1 cellular context compared by ENCODE assay signal in the genomic region with DNA sequence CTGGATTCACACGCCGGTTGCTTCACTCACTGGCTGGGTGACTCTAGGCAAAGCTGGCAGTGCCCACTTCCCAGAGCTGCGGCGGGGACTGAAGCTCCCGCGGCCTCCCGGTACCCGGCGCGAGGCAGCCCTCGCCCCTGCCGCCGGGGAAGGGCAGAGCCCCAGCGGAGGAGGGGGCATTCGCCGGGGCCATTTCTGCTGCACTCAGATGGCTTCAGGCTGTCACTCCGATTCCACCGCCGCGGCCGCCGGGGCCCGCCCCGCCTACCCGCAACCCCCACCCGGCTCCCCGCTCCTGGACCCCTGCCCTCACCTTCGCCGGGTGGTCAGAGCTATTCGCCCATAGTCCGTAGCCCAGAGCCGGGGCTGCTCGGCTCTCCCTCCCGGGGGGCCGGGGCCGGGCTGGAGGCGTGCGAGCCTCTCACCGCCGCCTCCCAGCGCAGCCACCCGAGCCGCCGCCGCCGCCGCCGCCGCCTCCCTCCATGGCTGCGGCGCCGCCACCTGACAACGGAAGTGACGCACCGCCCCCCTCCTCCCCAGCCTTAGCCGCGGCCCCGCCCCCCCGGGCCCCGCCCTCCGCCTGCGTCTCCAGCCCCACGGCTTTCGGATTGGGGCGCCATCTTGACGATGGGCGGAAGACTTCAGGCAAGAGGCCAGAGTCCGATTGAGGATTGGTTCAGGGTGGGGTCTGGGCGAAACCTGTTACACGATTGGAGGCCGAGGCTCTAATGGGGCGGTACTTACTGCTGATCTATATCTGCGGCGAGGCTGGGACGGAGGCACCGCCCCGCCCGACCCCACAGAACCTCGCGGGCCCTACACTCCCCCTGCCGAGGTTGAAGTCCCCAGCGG.
TF ChIP-seq lines count a peak whose summit lies in the region.

Gene STK40, minus strand, starts transcription at position 515 of the 852 bp plus-strand sequence. CDS start 24,592 bp downstream, outside the sequence.

TF ChIP-seq in HepG2, 621 proteins besides CTCF, POLR2A, EP300 and RAD21 (continued from another document and continues in another):
- TF ChIP-seq ZNF609 (CRISPR knock-in tag; IDR thresholded peaks at IDR 0.05; ENCODE audit: borderline replicate concordance): no peak
- TF ChIP-seq ZNF740 (CRISPR knock-in tag; IDR thresholded peaks at IDR 0.05): no peak
- no peak for TF ChIP-seq MTF1 (CRISPR knock-in tag; IDR thresholded peaks at IDR 0.05)
- no peak for TF ChIP-seq KAT7 (CRISPR knock-in tag; IDR thresholded peaks at IDR 0.05; ENCODE audit: borderline replicate concordance)
- TF ChIP-seq IKZF5 (CRISPR knock-in tag; IDR thresholded peaks at IDR 0.05): no peak
- TF ChIP-seq, protein P1, sequence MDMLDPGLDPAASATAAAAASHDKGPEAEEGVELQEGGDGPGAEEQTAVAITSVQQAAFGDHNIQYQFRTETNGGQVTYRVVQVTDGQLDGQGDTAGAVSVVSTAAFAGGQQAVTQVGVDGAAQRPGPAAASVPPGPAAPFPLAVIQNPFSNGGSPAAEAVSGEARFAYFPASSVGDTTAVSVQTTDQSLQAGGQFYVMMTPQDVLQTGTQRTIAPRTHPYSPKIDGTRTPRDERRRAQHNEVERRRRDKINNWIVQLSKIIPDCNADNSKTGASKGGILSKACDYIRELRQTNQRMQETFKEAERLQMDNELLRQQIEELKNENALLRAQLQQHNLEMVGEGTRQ (IDR thresholded peaks at IDR 0.05; ENCODE audit: low read depth, low read length): no peak
- TF ChIP-seq, protein P1 (CRISPR knock-in tag; IDR thresholded peaks at IDR 0.05; ENCODE audit: borderline replicate concordance): no peak
- no peak for TF ChIP-seq PLRG1 (conservative IDR thresholded peaks at IDR 0.05)
- TF ChIP-seq THAP11 (CRISPR knock-in tag; IDR thresholded peaks at IDR 0.05): peak; percentile 84
- TF ChIP-seq, protein P2, sequence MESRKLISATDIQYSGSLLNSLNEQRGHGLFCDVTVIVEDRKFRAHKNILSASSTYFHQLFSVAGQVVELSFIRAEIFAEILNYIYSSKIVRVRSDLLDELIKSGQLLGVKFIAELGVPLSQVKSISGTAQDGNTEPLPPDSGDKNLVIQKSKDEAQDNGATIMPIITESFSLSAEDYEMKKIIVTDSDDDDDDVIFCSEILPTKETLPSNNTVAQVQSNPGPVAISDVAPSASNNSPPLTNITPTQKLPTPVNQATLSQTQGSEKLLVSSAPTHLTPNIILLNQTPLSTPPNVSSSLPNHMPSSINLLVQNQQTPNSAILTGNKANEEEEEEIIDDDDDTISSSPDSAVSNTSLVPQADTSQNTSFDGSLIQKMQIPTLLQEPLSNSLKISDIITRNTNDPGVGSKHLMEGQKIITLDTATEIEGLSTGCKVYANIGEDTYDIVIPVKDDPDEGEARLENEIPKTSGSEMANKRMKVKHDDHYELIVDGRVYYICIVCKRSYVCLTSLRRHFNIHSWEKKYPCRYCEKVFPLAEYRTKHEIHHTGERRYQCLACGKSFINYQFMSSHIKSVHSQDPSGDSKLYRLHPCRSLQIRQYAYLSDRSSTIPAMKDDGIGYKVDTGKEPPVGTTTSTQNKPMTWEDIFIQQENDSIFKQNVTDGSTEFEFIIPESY (CRISPR knock-in tag; IDR thresholded peaks at IDR 0.05): no peak
- TF ChIP-seq, protein P3, sequence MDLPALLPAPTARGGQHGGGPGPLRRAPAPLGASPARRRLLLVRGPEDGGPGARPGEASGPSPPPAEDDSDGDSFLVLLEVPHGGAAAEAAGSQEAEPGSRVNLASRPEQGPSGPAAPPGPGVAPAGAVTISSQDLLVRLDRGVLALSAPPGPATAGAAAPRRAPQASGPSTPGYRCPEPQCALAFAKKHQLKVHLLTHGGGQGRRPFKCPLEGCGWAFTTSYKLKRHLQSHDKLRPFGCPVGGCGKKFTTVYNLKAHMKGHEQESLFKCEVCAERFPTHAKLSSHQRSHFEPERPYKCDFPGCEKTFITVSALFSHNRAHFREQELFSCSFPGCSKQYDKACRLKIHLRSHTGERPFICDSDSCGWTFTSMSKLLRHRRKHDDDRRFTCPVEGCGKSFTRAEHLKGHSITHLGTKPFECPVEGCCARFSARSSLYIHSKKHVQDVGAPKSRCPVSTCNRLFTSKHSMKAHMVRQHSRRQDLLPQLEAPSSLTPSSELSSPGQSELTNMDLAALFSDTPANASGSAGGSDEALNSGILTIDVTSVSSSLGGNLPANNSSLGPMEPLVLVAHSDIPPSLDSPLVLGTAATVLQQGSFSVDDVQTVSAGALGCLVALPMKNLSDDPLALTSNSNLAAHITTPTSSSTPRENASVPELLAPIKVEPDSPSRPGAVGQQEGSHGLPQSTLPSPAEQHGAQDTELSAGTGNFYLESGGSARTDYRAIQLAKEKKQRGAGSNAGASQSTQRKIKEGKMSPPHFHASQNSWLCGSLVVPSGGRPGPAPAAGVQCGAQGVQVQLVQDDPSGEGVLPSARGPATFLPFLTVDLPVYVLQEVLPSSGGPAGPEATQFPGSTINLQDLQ (CRISPR knock-in tag; IDR thresholded peaks at IDR 0.05): no peak
- no peak for TF ChIP-seq IKZF4 (CRISPR knock-in tag; IDR thresholded peaks at IDR 0.05; ENCODE audit: borderline replicate concordance, low read depth, not compliant biosample characterization)
- TF ChIP-seq, protein P4, sequence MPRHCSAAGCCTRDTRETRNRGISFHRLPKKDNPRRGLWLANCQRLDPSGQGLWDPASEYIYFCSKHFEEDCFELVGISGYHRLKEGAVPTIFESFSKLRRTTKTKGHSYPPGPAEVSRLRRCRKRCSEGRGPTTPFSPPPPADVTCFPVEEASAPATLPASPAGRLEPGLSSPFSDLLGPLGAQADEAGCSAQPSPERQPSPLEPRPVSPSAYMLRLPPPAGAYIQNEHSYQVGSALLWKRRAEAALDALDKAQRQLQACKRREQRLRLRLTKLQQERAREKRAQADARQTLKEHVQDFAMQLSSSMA (CRISPR knock-in tag; IDR thresholded peaks at IDR 0.05): no peak
- no peak for TF ChIP-seq ZNF552 (CRISPR knock-in tag; IDR thresholded peaks at IDR 0.05; ENCODE audit: borderline replicate concordance)
- TF ChIP-seq, protein P5, sequence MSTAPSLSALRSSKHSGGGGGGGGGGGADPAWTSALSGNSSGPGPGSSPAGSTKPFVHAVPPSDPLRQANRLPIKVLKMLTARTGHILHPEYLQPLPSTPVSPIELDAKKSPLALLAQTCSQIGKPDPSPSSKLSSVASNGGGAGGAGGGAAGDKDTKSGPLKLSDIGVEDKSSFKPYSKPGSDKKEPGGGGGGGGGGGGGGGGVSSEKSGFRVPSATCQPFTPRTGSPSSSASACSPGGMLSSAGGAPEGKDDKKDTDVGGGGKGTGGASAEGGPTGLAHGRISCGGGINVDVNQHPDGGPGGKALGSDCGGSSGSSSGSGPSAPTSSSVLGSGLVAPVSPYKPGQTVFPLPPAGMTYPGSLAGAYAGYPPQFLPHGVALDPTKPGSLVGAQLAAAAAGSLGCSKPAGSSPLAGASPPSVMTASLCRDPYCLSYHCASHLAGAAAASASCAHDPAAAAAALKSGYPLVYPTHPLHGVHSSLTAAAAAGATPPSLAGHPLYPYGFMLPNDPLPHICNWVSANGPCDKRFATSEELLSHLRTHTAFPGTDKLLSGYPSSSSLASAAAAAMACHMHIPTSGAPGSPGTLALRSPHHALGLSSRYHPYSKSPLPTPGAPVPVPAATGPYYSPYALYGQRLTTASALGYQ (CRISPR knock-in tag; IDR thresholded peaks at IDR 0.05): no peak
- no peak for TF ChIP-seq NR1H2 (CRISPR knock-in tag; IDR thresholded peaks at IDR 0.05; ENCODE audit: borderline replicate concordance, low read depth)
- TF ChIP-seq MTA3 (CRISPR knock-in tag; IDR thresholded peaks at IDR 0.05): no peak
- TF ChIP-seq ZNF136 (CRISPR knock-in tag; IDR thresholded peaks at IDR 0.05; ENCODE audit: low read depth): no peak
- no peak for TF ChIP-seq ZNF30 (CRISPR knock-in tag; IDR thresholded peaks at IDR 0.05)
- TF ChIP-seq ZNF256 (CRISPR knock-in tag; conservative IDR thresholded peaks at IDR 0.05): no peak
- peak; percentile 72 for TF ChIP-seq CREB1 (IDR thresholded peaks at IDR 0.05)
- peak; percentile 91 for TF ChIP-seq CREB1 (CRISPR knock-in tag; IDR thresholded peaks at IDR 0.05)
- no peak for TF ChIP-seq ZNF354B (CRISPR knock-in tag; IDR thresholded peaks at IDR 0.05)
- no peak for TF ChIP-seq AKNA (CRISPR knock-in tag; IDR thresholded peaks at IDR 0.05; ENCODE audit: borderline replicate concordance)
- TF ChIP-seq THRA (CRISPR knock-in tag; IDR thresholded peaks at IDR 0.05; ENCODE audit: borderline replicate concordance): peak; percentile 37; the same call in 1 of the 2 replicates
- no peak for TF ChIP-seq KDM5B (CRISPR knock-in tag; IDR thresholded peaks at IDR 0.05; ENCODE audit: borderline replicate concordance)
